Comparison of ENCODE assay signal across 16 cellular contexts in the genomic region with DNA sequence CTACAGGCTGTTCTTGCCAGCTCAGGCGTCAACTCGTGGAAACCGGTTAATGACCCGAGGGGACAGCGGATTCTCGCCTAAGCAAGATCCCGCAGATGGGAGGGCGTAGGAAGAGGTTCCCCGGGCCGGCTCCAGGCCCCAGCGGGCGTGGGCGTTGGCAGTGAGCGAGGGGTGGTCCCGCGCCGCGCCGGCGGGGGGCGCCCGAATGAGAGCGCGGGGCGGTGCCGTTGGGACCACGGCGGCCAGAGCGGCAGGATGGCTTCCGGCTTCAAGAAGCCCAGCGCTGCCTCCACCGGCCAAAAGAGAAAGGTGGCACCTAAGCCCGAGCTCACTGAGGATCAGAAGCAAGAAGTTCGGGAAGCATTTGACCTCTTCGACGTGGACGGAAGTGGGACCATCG. TPM values are rescaled to one million over a fixed set of nuclear protein-coding genes. Genes with fewer than 3 reads are reported as not detected.
DNase-seq lines count a peak whose midpoint lies in the region; ATAC-seq and TF ChIP-seq lines count a peak whose summit lies in the region.
"Had no signal": no experiment of that assay in that cellular context is flagged by ENCODE, and none has a peak within 500 bp of the region (broad histone marks: within the 10 kb centered on the region; RNA-seq: fewer than 3 reads in every experiment).

CETN1 (plus strand) TSS at position 227 of the 400 bp plus-strand sequence; CDS start at position 256, 29 bp downstream.

- POLR2A ChIA-PET in activated CD4-positive, alpha-beta T cell treated with anti-CD3 and anti-CD28 coated beads, Interleukin-2, amount 10 ng/mL, durations not matched to agents 7 days and 5 days (lab: Charles Lee), result no interaction called here

- no peak for DNase-seq in activated CD4-positive, alpha-beta T cell treated with anti-CD3 and anti-CD28 coated beads, Interleukin-2, amount 10 ng/mL, durations not matched to agents 7 days and 5 days
- no peak for DNase-seq in activated CD4-positive, alpha-beta T cell treated with anti-CD3 and anti-CD28 coated beads, Interleukin-2, amount 50 U/mL, for 4 hours
- no peak for DNase-seq in endothelial cell (ENCODE audit: low spot score)
- DNase-seq in nephron progenitor cell, result no peak
- no peak for DNase-seq in stimulated activated naive CD4-positive, alpha-beta T cell treated with Interleukin-2 at 50 U/mL for 16 hours (lab: John Stamatoyannopoulos, UW)
- no peak for DNase-seq in immature natural killer cell
- DNase-seq: Caco-2; CD8-positive, alpha-beta memory T cell; DND-41; GDM1 had no signal

- no peak for ATAC-seq in HG03432 (IDR thresholded peaks at IDR 0.05; ENCODE audit: unreplicated experiment)
- ATAC-seq in HG02981 (IDR thresholded peaks at IDR 0.05; ENCODE audit: unreplicated experiment), result no peak

- TF ChIP-seq CTCF in endothelial cell (IDR thresholded peaks at IDR 0.05; ENCODE audit: unreplicated experiment), result no peak
- TF ChIP-seq CTCF in nephron progenitor cell (IDR thresholded peaks at IDR 0.05), result no peak

- peak within 1 kb of the TSS; percentile 11 for H3K27ac Mint-ChIP-seq in activated CD4-positive, alpha-beta T cell treated with anti-CD3 and anti-CD28 coated beads, Interleukin-2, amount 10 ng/mL, durations not matched to agents 7 days and 5 days
- H3K27ac Mint-ChIP-seq in endothelial cell (ENCODE audit: unreplicated experiment), result peak within 1 kb of the TSS; percentile 42
- peak within 1 kb of the TSS; percentile 10 for H3K27ac Mint-ChIP-seq in nephron progenitor cell
- no peak within 1 kb of the TSS for H3K27ac Mint-ChIP-seq in immature natural killer cell
- H3K27ac Mint-ChIP-seq: CD14-positive monocyte; CD8-positive, alpha-beta memory T cell had no signal

- no peaks in the 10 kb centered on the region for H3K4me1 Mint-ChIP-seq in activated CD4-positive, alpha-beta T cell treated with anti-CD3 and anti-CD28 coated beads, Interleukin-2, amount 10 ng/mL, durations not matched to agents 7 days and 5 days
- H3K4me1 Mint-ChIP-seq in endothelial cell (ENCODE audit: unreplicated experiment), result no peaks in the 10 kb centered on the region
- H3K4me1 Mint-ChIP-seq in nephron progenitor cell, result peaks cover 31% of the 10 kb centered on the region
- H3K4me1 Mint-ChIP-seq in immature natural killer cell, result no peaks in the 10 kb centered on the region
- H3K4me1 Mint-ChIP-seq: CD14-positive monocyte; CD8-positive, alpha-beta memory T cell had no signal

- CTCF ChIA-PET in activated CD4-positive, alpha-beta T cell treated with anti-CD3 and anti-CD28 coated beads, Interleukin-2, amount 10 ng/mL, durations not matched to agents 7 days and 5 days (lab: Charles Lee), result no interaction called here

- H3K36me3 Mint-ChIP-seq in activated CD4-positive, alpha-beta T cell treated with anti-CD3 and anti-CD28 coated beads, Interleukin-2, amount 10 ng/mL, durations not matched to agents 7 days and 5 days (ENCODE audit: low read depth), result no peaks in the 10 kb centered on the region
- H3K36me3 Mint-ChIP-seq in endothelial cell (ENCODE audit: low read depth, unreplicated experiment) (peaks cover 5% of the 10 kb centered on the region), nephron progenitor cell (ENCODE audit: low read depth) (peaks cover 9% of the 10 kb centered on the region), immature natural killer cell (no peaks in the 10 kb centered on the region)
- H3K36me3 Mint-ChIP-seq: CD14-positive monocyte; CD8-positive, alpha-beta memory T cell had no signal

- H3K9me3 Mint-ChIP-seq in activated CD4-positive, alpha-beta T cell treated with anti-CD3 and anti-CD28 coated beads, Interleukin-2, amount 10 ng/mL, durations not matched to agents 7 days and 5 days, result no peaks in the 10 kb centered on the region
- H3K9me3 Mint-ChIP-seq in endothelial cell (ENCODE audit: unreplicated experiment) (peaks cover 5% of the 10 kb centered on the region), nephron progenitor cell (peaks cover 30% of the 10 kb centered on the region), immature natural killer cell (peaks cover 0 to 1% (median 0%) of the 10 kb centered on the region in 6 donors)

- peaks cover 2% of the 10 kb centered on the region for H3K27me3 Mint-ChIP-seq in activated CD4-positive, alpha-beta T cell treated with anti-CD3 and anti-CD28 coated beads, Interleukin-2, amount 10 ng/mL, durations not matched to agents 7 days and 5 days
- H3K27me3 Mint-ChIP-seq in endothelial cell (ENCODE audit: unreplicated experiment) (peaks cover 4% of the 10 kb centered on the region), nephron progenitor cell (ENCODE audit: low read depth, poor library complexity) (peaks cover 4% of the 10 kb centered on the region), immature natural killer cell (ENCODE audit: low read depth in 3 of 3) (peaks cover 0 to 4% (median 1%) of the 10 kb centered on the region in 3 donors)

- H3K4me3 Mint-ChIP-seq in activated CD4-positive, alpha-beta T cell treated with anti-CD3 and anti-CD28 coated beads, Interleukin-2, amount 10 ng/mL, durations not matched to agents 7 days and 5 days, result no peak within 1 kb of the TSS
- no peak within 1 kb of the TSS for H3K4me3 Mint-ChIP-seq in endothelial cell (ENCODE audit: unreplicated experiment)
- H3K4me3 Mint-ChIP-seq in nephron progenitor cell, result no peak within 1 kb of the TSS
- H3K4me3 Mint-ChIP-seq in immature natural killer cell, result no peak within 1 kb of the TSS
- H3K4me3 Mint-ChIP-seq: CD14-positive monocyte; CD8-positive, alpha-beta memory T cell had no signal

RNA-seq across cellular contexts. Expression of gene CETN1, which starts in this region (rescaled TPM):
- total RNA-seq in activated CD4-positive, alpha-beta T cell treated with anti-CD3 and anti-CD28 coated beads, Interleukin-2, amount 10 ng/mL, durations not matched to agents 7 days and 5 days, result not detected
- not detected for total RNA-seq in endothelial cell (ENCODE audit: unreplicated experiment)
- polyA plus RNA-seq in immature natural killer cell, result not detected
- total RNA-seq: A673; Caco-2; CD8-positive, alpha-beta memory T cell; HT-29 had no signal
- polyA plus RNA-seq: BJ; CD14-positive monocyte; CD8-positive, alpha-beta memory T cell had no signal

Comparison
In these comparisons a context has a peak if more than half of its experiments do, and no peak if none do; other contexts are left out.
1. H3K27ac Mint-ChIP-seq: peak in activated CD4-positive, alpha-beta T cell treated with anti-CD3 and anti-CD28 coated beads, Interleukin-2, amount 10 ng/mL, durations not matched to agents 7 days and 5 days (single experiment), endothelial cell (single experiment) and nephron progenitor cell (single experiment); none in immature natural killer cell (0 of 6).